ENCODE assay signal across 20 cellular contexts in genomic region chr18:1092228-1092627, GRCh38.
DNase-seq lines count a peak whose midpoint lies in the region; ATAC-seq and TF ChIP-seq lines count a peak whose summit lies in the region.
"Had no signal": no experiment of that assay in that cellular context is flagged by ENCODE, and none has a peak within 500 bp of the region (broad histone marks: within the 10 kb centered on the region; RNA-seq: fewer than 3 reads in every experiment).

No MANE protein-coding gene starts in this region.

- H3K4me1 ChIP-seq in endodermal cell (ENCODE audit: control insufficient read depth, insufficient read depth, low read length): no peaks in the 10 kb centered on the region
- no peaks in the 10 kb centered on the region for H3K4me1 ChIP-seq in neural progenitor cell
- H3K4me1 ChIP-seq: sigmoid colon had no signal

- H3K9me3 ChIP-seq in endodermal cell (ENCODE audit: control insufficient read depth, low read length) (no peaks in the 10 kb centered on the region), neural progenitor cell (ENCODE audit: low read depth) (no peaks in the 10 kb centered on the region)
- H3K9me3 ChIP-seq: sigmoid colon had no signal

- no peak overlapping the region for H3K4me3 Mint-ChIP-seq in endodermal cell
- H3K4me3 Mint-ChIP-seq in neural progenitor cell: no peak overlapping the region
- H3K4me3 Mint-ChIP-seq in natural killer cell: no peak overlapping the region
- H3K4me3 Mint-ChIP-seq: activated CD8-positive, alpha-beta memory T cell treated with anti-CD3 and anti-CD28 coated beads, Interleukin-2, amount 10 ng/mL, durations not matched to agents 7 days and 5 days had no signal

- H3K4me3 ChIP-seq in endodermal cell (ENCODE audit: low read length) (no peak overlapping the region), neural progenitor cell (no peak overlapping the region)
- H3K4me3 ChIP-seq: GM23248, sigmoid colon had no signal

- intact Hi-C loops in natural killer cell (cut with micrococcal nuclease): no loop called here

- H3K27ac Mint-ChIP-seq in endodermal cell (no peak overlapping the region), neural progenitor cell (no peak overlapping the region), natural killer cell (no peak overlapping the region)
- H3K27ac Mint-ChIP-seq: activated CD8-positive, alpha-beta memory T cell treated with anti-CD3 and anti-CD28 coated beads, Interleukin-2, amount 10 ng/mL, durations not matched to agents 7 days and 5 days had no signal

- TF ChIP-seq CTCF in endodermal cell (conservative IDR thresholded peaks at IDR 0.05): no peak
- TF ChIP-seq CTCF in neural progenitor cell (IDR thresholded peaks at IDR 0.05): no peak
- no peak for TF ChIP-seq CTCF in natural killer cell (IDR thresholded peaks at IDR 0.05)

- H3K27me3 ChIP-seq in endodermal cell (ENCODE audit: control insufficient read depth, insufficient read depth, low read length, poor library complexity, severe bottlenecking) (no peaks in the 10 kb centered on the region), neural progenitor cell (no peaks in the 10 kb centered on the region)
- H3K27me3 ChIP-seq: sigmoid colon had no signal

- no peak overlapping the region for H2AFZ ChIP-seq in neural progenitor cell (replicated peaks)
- H2AFZ ChIP-seq: GM23248 had no signal

- H3K36me3 ChIP-seq in endodermal cell (ENCODE audit: control insufficient read depth, insufficient read depth, low read length): no peaks in the 10 kb centered on the region
- H3K36me3 ChIP-seq in neural progenitor cell: no peaks in the 10 kb centered on the region
- H3K36me3 ChIP-seq: sigmoid colon had no signal

- ATAC-seq in natural killer cell: no peak
- ATAC-seq: activated CD8-positive, alpha-beta memory T cell treated with anti-CD3 and anti-CD28 coated beads, Interleukin-2, amount 10 ng/mL, durations not matched to agents 7 days and 5 days; left cardiac atrium had no signal

- DNase-seq in ELF-1 (ENCODE audit: low read depth, low spot score) (peak; percentile 57), endodermal cell (peak; percentile 86), neural progenitor cell (ENCODE audit: low spot score) (peak; percentile 39), NCI-H2227 treated with DMSO at 0.1 percent for 48 hours (lab: John Stamatoyannopoulos, UW) (no peak), mucosa of gallbladder (ENCODE audit: low spot score) (no peak), NCI-H2107 treated with DMSO at 0.1 percent for 48 hours (lab: John Stamatoyannopoulos, UW; ENCODE audit: unreplicated experiment) (no peak), natural killer cell (no peak)
- DNase-seq: activated CD4-positive, CD25-positive, alpha-beta regulatory T cell treated with anti-CD3 and anti-CD28 coated beads, Interleukin-2, amount 50 U/mL, for 72 hours; activated CD8-positive, alpha-beta memory T cell treated with anti-CD3 and anti-CD28 coated beads, Interleukin-2, amount 10 ng/mL, durations not matched to agents 7 days and 5 days; amniotic stem cell; effector memory CD4-positive, alpha-beta T cell; GM23248; hippocampal formation; left cardiac atrium; NCI-H1694; NCI-H446; SHP77 treated with DMSO at 0.1 percent for 48 hours; sigmoid colon; stimulated activated CD4-positive, alpha-beta T cell treated with anti-CD3 and anti-CD28 coated beads, Interleukin-2, amount 100 ng/mL, for 24 hours had no signal

- H3K79me2 ChIP-seq in neural progenitor cell (ENCODE audit: low read depth): peaks cover under 1% of the 10 kb centered on the region

- WGBS in endodermal cell (ENCODE audit: insufficient coverage in 1 of 2, insufficient read length in 1 of 2), 2 experiments: 83 to 92% methylated on average over 5 of the region's 5 CpGs

- H3K9me3 Mint-ChIP-seq in endodermal cell (peaks cover 12% of the 10 kb centered on the region), neural progenitor cell (peaks cover 9% of the 10 kb centered on the region), natural killer cell (peaks cover 10 to 11% of the 10 kb centered on the region in 2 donors)

- peaks cover 21% of the 10 kb centered on the region for H4K20me1 ChIP-seq in neural progenitor cell (ENCODE audit: low read depth)

- no peaks in the 10 kb centered on the region for H3F3A ChIP-seq in neural progenitor cell (ENCODE audit: low read depth)

- no peak overlapping the region for H3K27ac ChIP-seq in endodermal cell (ENCODE audit: low read depth, low read length)
- no peak overlapping the region for H3K27ac ChIP-seq in neural progenitor cell
- H3K27ac ChIP-seq: GM23248, sigmoid colon had no signal

- no peak overlapping the region for H3K4me2 ChIP-seq in neural progenitor cell

- no peak for TF ChIP-seq RAD21 in Ishikawa (IDR thresholded peaks at IDR 0.05; ENCODE audit: low read depth)

- H3K36me3 Mint-ChIP-seq in endodermal cell (ENCODE audit: low read depth) (peaks cover 3% of the 10 kb centered on the region), neural progenitor cell (no peaks in the 10 kb centered on the region), natural killer cell (peaks cover 14% of the 10 kb centered on the region)
- H3K36me3 Mint-ChIP-seq: activated CD8-positive, alpha-beta memory T cell treated with anti-CD3 and anti-CD28 coated beads, Interleukin-2, amount 10 ng/mL, durations not matched to agents 7 days and 5 days had no signal

- no peaks in the 10 kb centered on the region for H3K27me3 Mint-ChIP-seq in endodermal cell (ENCODE audit: insufficient read depth)
- no peaks in the 10 kb centered on the region for H3K27me3 Mint-ChIP-seq in neural progenitor cell (ENCODE audit: insufficient read depth, low read depth)
- H3K27me3 Mint-ChIP-seq in natural killer cell (ENCODE audit: low read depth in 2 of 2): no peaks in the 10 kb centered on the region
- H3K27me3 Mint-ChIP-seq: activated CD8-positive, alpha-beta memory T cell treated with anti-CD3 and anti-CD28 coated beads, Interleukin-2, amount 10 ng/mL, durations not matched to agents 7 days and 5 days had no signal

- peaks cover 13% of the 10 kb centered on the region for H3K4me1 Mint-ChIP-seq in endodermal cell
- no peaks in the 10 kb centered on the region for H3K4me1 Mint-ChIP-seq in neural progenitor cell
- H3K4me1 Mint-ChIP-seq in natural killer cell: no peaks in the 10 kb centered on the region
- H3K4me1 Mint-ChIP-seq: activated CD8-positive, alpha-beta memory T cell treated with anti-CD3 and anti-CD28 coated beads, Interleukin-2, amount 10 ng/mL, durations not matched to agents 7 days and 5 days had no signal

- H3K9ac ChIP-seq in endodermal cell (ENCODE audit: extremely low read depth, low read length, poor library complexity, severe bottlenecking) (no peak overlapping the region), neural progenitor cell (no peak overlapping the region)
- H3K9ac ChIP-seq: GM23248 had no signal

- no peak for TF ChIP-seq EP300 in Ishikawa (IDR thresholded peaks at IDR 0.05; ENCODE audit: borderline replicate concordance)

TF ChIP-seq in Ishikawa, 13 proteins besides CTCF, POLR2A, EP300 and RAD21:
- TF ChIP-seq FOXM1 (IDR thresholded peaks at IDR 0.05; ENCODE audit: borderline replicate concordance, low read depth) (no peak), REST (IDR thresholded peaks at IDR 0.05; ENCODE audit: low read depth) (peak; percentile 91)

Comparison
In these comparisons a context has a peak if more than half of its experiments do, and no peak if none do; other contexts are left out.
1. DNase-seq: peak in ELF-1 (single experiment), endodermal cell (single experiment) and neural progenitor cell (single experiment); none in NCI-H2227 treated with DMSO at 0.1 percent for 48 hours (single experiment), mucosa of gallbladder (single experiment), NCI-H2107 treated with DMSO at 0.1 percent for 48 hours (single experiment) and natural killer cell (single experiment).